30 cellular contexts compared by ENCODE assay signal in genomic region chr1:84382127-84382526, GRCh38. TPM values are rescaled to one million over a fixed set of nuclear protein-coding genes. Genes with fewer than 3 reads are reported as not detected.
DNase-seq lines count a peak whose midpoint lies in the region; ATAC-seq, FAIRE-seq and TF ChIP-seq lines count a peak whose summit lies in the region.
"Had no signal": no experiment of that assay in that cellular context is flagged by ENCODE, and none has a peak within 500 bp of the region (broad histone marks: within the 10 kb centered on the region; RNA-seq: fewer than 3 reads in every experiment).

No MANE protein-coding gene starts in this region.

- dilution Hi-C loops in endothelial cell of umbilical vein (cut with MboI; ENCODE audit: extremely low pct_ligation_motif_present, low sequenced_read_pairs): no loop called here

- peaks cover 8% of the 10 kb centered on the region for H3K4me1 Mint-ChIP-seq in GM23338
- H3K4me1 Mint-ChIP-seq: neural progenitor cell had no signal

- CTCF ChIA-PET in SK-N-SH (lab: Yijun Ruan, JAX): interaction anchor here (1.2 to 1.9 kb wide), 2 partner anchors 8 to 28 kb away, joined by 4 to 5 read pairs; no protein-coding TSS in a partner anchor
- CTCF ChIA-PET in endothelial cell of umbilical vein (lab: Charles Lee): interaction anchor here (0.8 to 1.9 kb wide), 5 partner anchors 9 to 241 kb away, joined by 3 to 4 read pairs (median 4); no protein-coding TSS in a partner anchor

- DNase-seq in GM23338 (ENCODE audit: low spot score) (no peak), SK-N-SH (no peak), endothelial cell of umbilical vein (ENCODE audit: low read depth, low spot score) (no peak), trophoblast cell (peak; percentile 44 to 87), NCI-H510A treated with DMSO at 0.1 percent for 48 hours (lab: John Stamatoyannopoulos, UW) (no peak), foreskin melanocyte (no peak), AG20443 (ENCODE audit: low spot score) (no peak)
- DNase-seq: activated CD4-positive, alpha-beta T cell treated with anti-CD3 and anti-CD28 coated beads, Interleukin-2, amount 50 U/mL, for 4 hours; activated naive CD4-positive, alpha-beta T cell treated with anti-CD3 and anti-CD28 coated beads for 36 hours; activated T-cell treated with anti-CD3 and anti-CD28 coated beads, Interleukin-2, amount 50 U/mL, for 72 hours; body of pancreas; DMS153; GDM1; glutamatergic neuron; left ventricle myocardium inferior; NCI-H146; NCI-H2107; NCI-H345; NCI-H774; stimulated activated CD8-positive, alpha-beta memory T cell treated with anti-CD3 and anti-CD28 coated beads, Interleukin-4, amount 100 ng/mL, for 48 hours; stomach had no signal

- H3K23ac ChIP-seq in trophoblast cell (ENCODE audit: low read length): no peak overlapping the region

- 68% methylated on average over 3 of the region's 3 CpGs for WGBS in SK-N-SH (ENCODE audit: low lambda C conversion rate)
- WGBS in trophoblast cell (ENCODE audit: extremely low coverage, insufficient coverage, insufficient read length): no CpG with 5 or more reads among the region's 3 CpGs

- H2AK5ac ChIP-seq in trophoblast cell (ENCODE audit: low read length): no peak overlapping the region

- H3K79me1 ChIP-seq in trophoblast cell (ENCODE audit: low read length): peaks cover 4% of the 10 kb centered on the region

- H3K36me3 ChIP-seq in GM23338 (ENCODE audit: insufficient read depth) (no peaks in the 10 kb centered on the region), SK-N-SH (replicated peaks in 1 of 2; ENCODE audit: control insufficient read depth in 1 of 2, insufficient read depth in 2 of 2, low read length in 1 of 2) (no peaks in the 10 kb centered on the region), endothelial cell of umbilical vein (ENCODE audit: control insufficient read depth in 2 of 2, extremely low read depth in 1 of 2, insufficient read depth in 2 of 2, low read length in 2 of 2) (no peaks in the 10 kb centered on the region), trophoblast cell (ENCODE audit: control insufficient read depth in 1 of 2, insufficient read depth in 2 of 2, low read length in 2 of 2) (no peaks in the 10 kb centered on the region)
- H3K36me3 ChIP-seq: BLaER1, left ventricle myocardium inferior, neural progenitor cell, right atrium auricular region, SJSA1, stomach had no signal

- H3K9ac ChIP-seq in SK-N-SH (no peak overlapping the region), endothelial cell of umbilical vein (replicated peaks; ENCODE audit: extremely low read depth, insufficient read depth, low read length) (no peak overlapping the region), trophoblast cell (ENCODE audit: low read length) (no peak overlapping the region)
- H3K9ac ChIP-seq: BLaER1, neural progenitor cell had no signal

- H4K91ac ChIP-seq in trophoblast cell (ENCODE audit: low read depth, low read length): no peak overlapping the region

- no peak overlapping the region for H3K18ac ChIP-seq in trophoblast cell (ENCODE audit: low read length)

- no peak for TF ChIP-seq RAD21 in SK-N-SH (IDR thresholded peaks at IDR 0.05; ENCODE audit: low read length)

- TF ChIP-seq POLR2A in endothelial cell of umbilical vein (IDR thresholded peaks at IDR 0.05; ENCODE audit: low read depth, low read length): no peak

- H2AFZ ChIP-seq in GM23338 (no peak overlapping the region; the same call in 1 of the 2 replicates), SK-N-SH (ENCODE audit: low read depth) (peak overlapping the region; percentile 50; the same call in 1 of the 2 replicates), endothelial cell of umbilical vein (ENCODE audit: low read depth, low read length) (peak overlapping the region; percentile 8), trophoblast cell (ENCODE audit: insufficient read depth, low read length, poor library complexity) (no peak overlapping the region)
- H2AFZ ChIP-seq: neural progenitor cell had no signal

- H3K27ac Mint-ChIP-seq in GM23338: no peak overlapping the region
- H3K27ac Mint-ChIP-seq: activated naive CD4-positive, alpha-beta T cell treated with anti-CD3 and anti-CD28 coated beads for 36 hours; activated T-cell treated with anti-CD3 and anti-CD28 coated beads, Interleukin-2, amount 50 U/mL, for 72 hours; neural progenitor cell had no signal

- H2BK12ac ChIP-seq in trophoblast cell (ENCODE audit: low read length): no peak overlapping the region

- H3K14ac ChIP-seq in trophoblast cell (ENCODE audit: low read length): no peak overlapping the region

- FAIRE-seq in endothelial cell of umbilical vein (lab: Jason Lieb, UNC): peak; percentile 60
- FAIRE-seq: RCC 7860 had no signal

- H3K4me3 ChIP-seq in GM23338 (no peak overlapping the region), SK-N-SH (ENCODE audit: low read depth in 2 of 2, low read length in 1 of 2) (no peak overlapping the region), endothelial cell of umbilical vein (replicated peaks in 1 of 3; ENCODE audit: insufficient read depth in 1 of 3, low read depth in 1 of 3, low read length in 3 of 3) (no peak overlapping the region), trophoblast cell (ENCODE audit: low read depth, low read length) (no peak overlapping the region)
- H3K4me3 ChIP-seq: BLaER1, body of pancreas, left ventricle myocardium inferior, neural progenitor cell, right atrium auricular region, SJSA1, stomach had no signal

- H3K79me2 ChIP-seq in GM23338 (replicated peaks; ENCODE audit: insufficient read depth) (no peaks in the 10 kb centered on the region), SK-N-SH (ENCODE audit: insufficient read depth) (no peaks in the 10 kb centered on the region), endothelial cell of umbilical vein (ENCODE audit: control insufficient read depth, insufficient read depth, low read length) (no peaks in the 10 kb centered on the region), trophoblast cell (ENCODE audit: control insufficient read depth, insufficient read depth, low read length, poor library complexity) (no peaks in the 10 kb centered on the region)

- TF ChIP-seq EP300 in SK-N-SH (IDR thresholded peaks at IDR 0.05; ENCODE audit: borderline replicate concordance in 1 of 2, low read depth in 1 of 2, low read length in 1 of 2): no peak

- H3K27me3 Mint-ChIP-seq in GM23338 (ENCODE audit: insufficient read depth, low read depth, poor library complexity): no peaks in the 10 kb centered on the region

- no peak for TF ChIP-seq CTCF in GM23338 (conservative IDR thresholded peaks at IDR 0.05; ENCODE audit: low read depth in 2 of 2)
- TF ChIP-seq CTCF in SK-N-SH (IDR thresholded peaks at IDR 0.05): no peak
- no peak for TF ChIP-seq CTCF in endothelial cell of umbilical vein (IDR thresholded peaks at IDR 0.05; ENCODE audit: extremely low read depth in 1 of 2, insufficient read depth in 1 of 2, low read depth in 1 of 2, low read length in 2 of 2)

- H3F3A ChIP-seq in GM23338 (replicated peaks; ENCODE audit: low read depth): no peaks in the 10 kb centered on the region
- H3F3A ChIP-seq in SK-N-SH (replicated peaks; ENCODE audit: insufficient read depth): no peaks in the 10 kb centered on the region

- H2BK120ac ChIP-seq in trophoblast cell (ENCODE audit: insufficient read depth, low read length, poor library complexity): no peak overlapping the region

- intact Hi-C loops in endothelial cell of umbilical vein (cut with micrococcal nuclease): loop anchor here (2.0 kb wide), 1 partner anchor 15 kb away; no protein-coding TSS in a partner anchor

- H3K36me3 Mint-ChIP-seq in GM23338 (ENCODE audit: low read depth): no peaks in the 10 kb centered on the region
- H3K36me3 Mint-ChIP-seq: neural progenitor cell had no signal

- H3K9me1 ChIP-seq in endothelial cell of umbilical vein (replicated peaks; ENCODE audit: control insufficient read depth, extremely low read depth, insufficient read depth, low read length): no peaks in the 10 kb centered on the region

- BruUV-seq in endothelial cell of umbilical vein (replicated peaks; lab: Mats Ljungman, UMichigan): no TSS peak

- no peak overlapping the region for H2BK5ac ChIP-seq in trophoblast cell (ENCODE audit: low read depth, low read length, poor library complexity)

- no peak overlapping the region for H3K4ac ChIP-seq in trophoblast cell (ENCODE audit: low read depth, low read length)

- no peaks in the 10 kb centered on the region for H3K9me3 Mint-ChIP-seq in GM23338
- H3K9me3 Mint-ChIP-seq: activated naive CD4-positive, alpha-beta T cell treated with anti-CD3 and anti-CD28 coated beads for 36 hours; activated T-cell treated with anti-CD3 and anti-CD28 coated beads, Interleukin-2, amount 50 U/mL, for 72 hours; neural progenitor cell had no signal

- H3K4me2 ChIP-seq in GM23338 (peak overlapping the region; percentile 6; the same call in 1 of the 2 replicates), SK-N-SH (no peak overlapping the region), endothelial cell of umbilical vein (ENCODE audit: insufficient read depth, low read length) (peak overlapping the region; percentile 9), trophoblast cell (ENCODE audit: low read length) (no peak overlapping the region)
- H3K4me2 ChIP-seq: BLaER1, neural progenitor cell had no signal

- H4K8ac ChIP-seq in trophoblast cell (ENCODE audit: low read depth, low read length): no peak overlapping the region

- ATAC-seq in GM23338: no peak
- ATAC-seq in GM19395 (IDR thresholded peaks at IDR 0.05; ENCODE audit: unreplicated experiment): no peak
- ATAC-seq: activated T-cell treated with anti-CD3 and anti-CD28 coated beads, Interleukin-2, amount 50 U/mL, for 72 hours; body of pancreas had no signal

- no peak overlapping the region for H3K4me3 Mint-ChIP-seq in GM23338
- H3K4me3 Mint-ChIP-seq: activated naive CD4-positive, alpha-beta T cell treated with anti-CD3 and anti-CD28 coated beads for 36 hours; activated T-cell treated with anti-CD3 and anti-CD28 coated beads, Interleukin-2, amount 50 U/mL, for 72 hours; neural progenitor cell had no signal

- H4K12ac ChIP-seq in trophoblast cell (ENCODE audit: low read depth, low read length): no peak overlapping the region

- POLR2A ChIA-PET in SK-N-SH (lab: Yijun Ruan, JAX): no interaction called here
- POLR2A ChIA-PET in endothelial cell of umbilical vein (lab: Charles Lee): no interaction called here

- H3K9me2 ChIP-seq in GM23338 (ENCODE audit: insufficient read depth) (no peaks in the 10 kb centered on the region), SK-N-SH (no peaks in the 10 kb centered on the region)

- H4K20me1 ChIP-seq in GM23338 (replicated peaks; ENCODE audit: insufficient read depth): no peaks in the 10 kb centered on the region
- H4K20me1 ChIP-seq in SK-N-SH (ENCODE audit: insufficient read depth): no peaks in the 10 kb centered on the region
- H4K20me1 ChIP-seq in endothelial cell of umbilical vein (replicated peaks; ENCODE audit: control insufficient read depth, extremely low read depth, insufficient read depth, low read length): no peaks in the 10 kb centered on the region
- H4K20me1 ChIP-seq: BLaER1 had no signal

- H3K9me3 ChIP-seq in SK-N-SH (no peaks in the 10 kb centered on the region), endothelial cell of umbilical vein (replicated peaks; ENCODE audit: control insufficient read depth, insufficient read depth, low read length) (no peaks in the 10 kb centered on the region), trophoblast cell (ENCODE audit: insufficient read depth, low read depth, low read length) (no peaks in the 10 kb centered on the region)
- H3K9me3 ChIP-seq: BLaER1, body of pancreas, left ventricle myocardium inferior, right atrium auricular region, SJSA1, stomach had no signal

- H3K4me1 ChIP-seq in GM23338 (ENCODE audit: insufficient read depth) (peaks cover 12% of the 10 kb centered on the region; the same call in 1 of the 2 replicates), SK-N-SH (ENCODE audit: control insufficient read depth in 1 of 2, insufficient read depth in 2 of 2, low read depth in 1 of 2, low read length in 1 of 2) (peaks cover 10 to 11% of the 10 kb centered on the region in 2 experiments; a peak in 3 of 4 replicates), endothelial cell of umbilical vein (ENCODE audit: control insufficient read depth, extremely low read depth, insufficient read depth, low read length) (peaks cover 10% of the 10 kb centered on the region), trophoblast cell (ENCODE audit: control insufficient read depth in 1 of 2, insufficient read depth in 2 of 2, low read length in 2 of 2) (peaks cover 0 to 3% of the 10 kb centered on the region in 2 experiments)
- H3K4me1 ChIP-seq: BLaER1, neural progenitor cell had no signal

- no peaks in the 10 kb centered on the region for H3K27me3 ChIP-seq in GM23338 (ENCODE audit: insufficient read depth)
- no peaks in the 10 kb centered on the region for H3K27me3 ChIP-seq in SK-N-SH (ENCODE audit: insufficient read depth)
- H3K27me3 ChIP-seq in endothelial cell of umbilical vein (ENCODE audit: control insufficient read depth in 2 of 2, insufficient read depth in 2 of 2, low read length in 2 of 2): no peaks in the 10 kb centered on the region
- no peaks in the 10 kb centered on the region for H3K27me3 ChIP-seq in trophoblast cell (ENCODE audit: insufficient read depth, low read length)
- H3K27me3 ChIP-seq: BLaER1, body of pancreas, neural progenitor cell, right atrium auricular region, SJSA1, stomach had no signal

- H3K27ac ChIP-seq in GM23338 (ENCODE audit: low read depth) (no peak overlapping the region), SK-N-SH (ENCODE audit: low read depth in 2 of 2, low read length in 1 of 2) (no peak overlapping the region), endothelial cell of umbilical vein (ENCODE audit: insufficient read depth, low read depth, low read length) (no peak overlapping the region), trophoblast cell (ENCODE audit: low read depth, low read length) (no peak overlapping the region)
- H3K27ac ChIP-seq: BLaER1, body of pancreas, left ventricle myocardium inferior, neural progenitor cell, right atrium auricular region, SJSA1, stomach had no signal

RNA-seq across cellular contexts. Expression of gene DNASE2B, which starts 16.2 kb away (rescaled TPM):
- total RNA-seq in GM23338 (2014; rRNA removed; shearing (Covaris generic)): not detected in 2 replicates
- polyA plus RNA-seq in GM23338 (2016; fragmentation: Nextera tagmentation; extraction: Ambion mirVana) (not detected in 2 replicates), SK-N-SH (2012; rRNA removed) (0.03 TPM in 1 of 2 replicates, not detected in the other), endothelial cell of umbilical vein (not detected in 2 replicates)
- 0.03 TPM in 1 of 2 replicates, not detected in the other for polyA plus RNA-seq in SK-N-SH (2012; cell fraction: cytosol; rRNA removed)
- 0.11 TPM in 1 of 2 replicates, not detected in the other for polyA plus RNA-seq in SK-N-SH (2012; cell fraction: nucleus; rRNA removed)
- not detected in 2 replicates for total RNA-seq in endothelial cell of umbilical vein
- polyA plus RNA-seq in endothelial cell of umbilical vein (2011; cell fraction: cytosol; rRNA removed): not detected in 2 replicates
- 0.18 and 0.25 TPM in 2 replicates for polyA plus RNA-seq in endothelial cell of umbilical vein (2011; cell fraction: nucleus; rRNA removed)
- not detected in 2 replicates for polyA plus RNA-seq in endothelial cell of umbilical vein (2012)
- polyA minus RNA-seq in endothelial cell of umbilical vein: not detected in 2 replicates
- not detected for polyA minus RNA-seq in endothelial cell of umbilical vein (2011; cell fraction: cytosol; rRNA and poly(A)+ RNA removed)
- polyA minus RNA-seq in endothelial cell of umbilical vein (2011; cell fraction: nucleus; rRNA and poly(A)+ RNA removed): not detected in 2 replicates
- 0.05 TPM in 1 of 2 replicates, not detected in the other for polyA plus RNA-seq in trophoblast cell (2013)
- total RNA-seq: activated naive CD4-positive, alpha-beta T cell treated with anti-CD3 and anti-CD28 coated beads for 36 hours; activated T-cell treated with anti-CD3 and anti-CD28 coated beads, Interleukin-2, amount 50 U/mL, for 72 hours; body of pancreas; chondrocyte; left ventricle myocardium inferior; myocyte; right atrium auricular region; SJSA1; stomach; T-helper 1 cell treated with Interleukin-12 subunit alpha and Interleukin-12 subunit beta and Interleukin-4 antibody, amounts not matched to agents 30 ng/mL and 1 ng/mL, for 36 hours had no signal

Comparison
In these comparisons a context has a peak if more than half of its experiments do, and no peak if none do; other contexts are left out.
1. DNase-seq: peak in trophoblast cell (2 of 2); none in GM23338 (single experiment), SK-N-SH (single experiment), endothelial cell of umbilical vein (single experiment), NCI-H510A treated with DMSO at 0.1 percent for 48 hours (single experiment), foreskin melanocyte (single experiment) and AG20443 (single experiment).
2. H2AFZ ChIP-seq: peak in SK-N-SH (single experiment) and endothelial cell of umbilical vein (single experiment); none in GM23338 (single experiment) and trophoblast cell (single experiment).
3. H3K4me2 ChIP-seq: peak in GM23338 (single experiment) and endothelial cell of umbilical vein (single experiment); none in SK-N-SH (single experiment) and trophoblast cell (single experiment).